22 cellular contexts compared by ENCODE assay signal in the genomic region with DNA sequence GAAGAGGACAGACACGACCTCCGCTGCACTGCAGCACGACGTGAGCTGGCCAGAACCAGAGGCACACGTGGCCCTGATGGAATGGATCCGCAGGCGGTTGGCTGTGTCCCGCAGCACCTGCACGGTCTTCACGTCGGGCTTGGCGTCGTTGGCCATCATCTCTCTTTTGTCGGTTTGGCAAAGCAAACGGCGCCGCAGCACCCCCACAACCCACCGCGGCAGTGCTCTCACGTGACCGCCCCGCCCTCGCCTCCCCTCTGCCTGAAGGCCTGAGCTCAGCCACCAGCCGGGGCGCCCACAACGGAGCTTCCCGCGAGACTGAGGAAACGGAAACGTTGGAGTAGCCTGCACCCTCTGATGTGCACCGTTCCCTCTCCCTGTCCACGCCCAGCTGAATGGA. TPM values are rescaled to one million over a fixed set of nuclear protein-coding genes. Genes with fewer than 3 reads are reported as not detected.
"Had no signal": no experiment of that assay in that cellular context is flagged by ENCODE, and none has a peak within 500 bp of the region (broad histone marks: within the 10 kb centered on the region; RNA-seq: fewer than 3 reads in every experiment).

A gene with protein sequence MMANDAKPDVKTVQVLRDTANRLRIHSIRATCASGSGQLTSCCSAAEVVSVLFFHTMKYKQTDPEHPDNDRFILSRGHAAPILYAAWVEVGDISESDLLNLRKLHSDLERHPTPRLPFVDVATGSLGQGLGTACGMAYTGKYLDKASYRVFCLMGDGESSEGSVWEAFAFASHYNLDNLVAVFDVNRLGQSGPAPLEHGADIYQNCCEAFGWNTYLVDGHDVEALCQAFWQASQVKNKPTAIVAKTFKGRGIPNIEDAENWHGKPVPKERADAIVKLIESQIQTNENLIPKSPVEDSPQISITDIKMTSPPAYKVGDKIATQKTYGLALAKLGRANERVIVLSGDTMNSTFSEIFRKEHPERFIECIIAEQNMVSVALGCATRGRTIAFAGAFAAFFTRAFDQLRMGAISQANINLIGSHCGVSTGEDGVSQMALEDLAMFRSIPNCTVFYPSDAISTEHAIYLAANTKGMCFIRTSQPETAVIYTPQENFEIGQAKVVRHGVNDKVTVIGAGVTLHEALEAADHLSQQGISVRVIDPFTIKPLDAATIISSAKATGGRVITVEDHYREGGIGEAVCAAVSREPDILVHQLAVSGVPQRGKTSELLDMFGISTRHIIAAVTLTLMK (minus strand): TSS at position 179 of the 400 bp plus-strand sequence. CDS start 20 bp downstream, at position 159.

- H2AFZ ChIP-seq: parathyroid adenoma had no signal

- H3K9ac ChIP-seq: parathyroid adenoma had no signal

- H3K27me3 ChIP-seq: esophagus muscularis mucosa, gastrocnemius medialis, heart right ventricle had no signal

- H3K27ac Mint-ChIP-seq: naive B cell; nephron; stimulated activated naive B cell treated with anti-CD40 and anti-IgM and Interleukin-4, amounts not matched to agents 10 μg/mL and 1 μg/mL and 100 μg/mL, for 72 hours; stimulated activated naive CD8-positive, alpha-beta T cell treated with anti-CD3 and anti-CD28 coated beads, Interleukin-15, amount 100 ng/mL, for 72 hours had no signal

- H3K9me3 Mint-ChIP-seq: nephron; stimulated activated naive B cell treated with anti-CD40 and anti-IgM and Interleukin-4, amounts not matched to agents 10 μg/mL and 1 μg/mL and 100 μg/mL, for 72 hours; stimulated activated naive CD8-positive, alpha-beta T cell treated with anti-CD3 and anti-CD28 coated beads, Interleukin-15, amount 100 ng/mL, for 72 hours had no signal

- H3K4me3 ChIP-seq: esophagus muscularis mucosa, gastrocnemius medialis, heart right ventricle, left ventricle myocardium inferior, lung, prostate gland, thoracic aorta had no signal

- H3K4me1 ChIP-seq: esophagus muscularis mucosa, gastrocnemius medialis, heart right ventricle, left ventricle myocardium inferior, parathyroid adenoma, prostate gland had no signal

- H3K4me3 Mint-ChIP-seq: nephron; stimulated activated naive B cell treated with anti-CD40 and anti-IgM and Interleukin-4, amounts not matched to agents 10 μg/mL and 1 μg/mL and 100 μg/mL, for 72 hours; stimulated activated naive CD8-positive, alpha-beta T cell treated with anti-CD3 and anti-CD28 coated beads, Interleukin-15, amount 100 ng/mL, for 72 hours had no signal

- H3K27me3 Mint-ChIP-seq: stimulated activated naive B cell treated with anti-CD40 and anti-IgM and Interleukin-4, amounts not matched to agents 10 μg/mL and 1 μg/mL and 100 μg/mL, for 72 hours; stimulated activated naive CD8-positive, alpha-beta T cell treated with anti-CD3 and anti-CD28 coated beads, Interleukin-15, amount 100 ng/mL, for 72 hours had no signal

- H3K36me3 Mint-ChIP-seq: naive B cell; stimulated activated naive B cell treated with anti-CD40 and anti-IgM and Interleukin-4, amounts not matched to agents 10 μg/mL and 1 μg/mL and 100 μg/mL, for 72 hours had no signal

- DNase-seq: effector memory CD4-positive, alpha-beta T cell; gastrocnemius medialis; heart right ventricle; hypothalamus; islet precursor cell; left ventricle myocardium inferior; naive B cell; stimulated activated CD4-positive, alpha-beta T cell treated with anti-CD3 and anti-CD28 coated beads, Interleukin-2, amount 100 ng/mL, for 24 hours; stimulated activated CD4-positive, alpha-beta T cell treated with anti-CD3 and anti-CD28 coated beads, Interleukin-4, amount 100 ng/mL, for 4 hours; stimulated activated naive B cell treated with anti-CD40 and anti-IgM and Interleukin-4, amounts not matched to agents 10 μg/mL and 1 μg/mL and 100 μg/mL, for 72 hours; stimulated activated naive CD8-positive, alpha-beta T cell treated with anti-CD3 and anti-CD28 coated beads, Interleukin-15, amount 100 ng/mL, for 72 hours; trophoblast cell had no signal

- H3K27ac ChIP-seq: epithelial cell of prostate, esophagus muscularis mucosa, gastrocnemius medialis, heart right ventricle, left ventricle myocardium inferior, parathyroid adenoma, prostate gland, thoracic aorta had no signal

- ATAC-seq: gastrocnemius medialis; heart right ventricle; sciatic nerve; stimulated activated naive B cell treated with anti-CD40 and anti-IgM and Interleukin-4, amounts not matched to agents 10 μg/mL and 1 μg/mL and 100 μg/mL, for 72 hours; stimulated activated naive CD8-positive, alpha-beta T cell treated with anti-CD3 and anti-CD28 coated beads, Interleukin-15, amount 100 ng/mL, for 72 hours had no signal

- H3K9me3 ChIP-seq: esophagus muscularis mucosa, gastrocnemius medialis, heart right ventricle, left ventricle myocardium inferior, prostate gland, thoracic aorta had no signal

- H3K36me3 ChIP-seq: esophagus muscularis mucosa, gastrocnemius medialis, heart right ventricle, left ventricle myocardium inferior, prostate gland, thoracic aorta had no signal

- H3K4me1 Mint-ChIP-seq: naive B cell; nephron; stimulated activated naive B cell treated with anti-CD40 and anti-IgM and Interleukin-4, amounts not matched to agents 10 μg/mL and 1 μg/mL and 100 μg/mL, for 72 hours; stimulated activated naive CD8-positive, alpha-beta T cell treated with anti-CD3 and anti-CD28 coated beads, Interleukin-15, amount 100 ng/mL, for 72 hours had no signal

RNA-seq across cellular contexts. Expression of the gene that starts here (rescaled TPM):
- total RNA-seq: esophagus muscularis mucosa, gastrocnemius medialis, heart right ventricle, left ventricle myocardium inferior, lung, renal cortical epithelial cell had no signal
- polyA plus RNA-seq: heart right ventricle, urinary bladder had no signal
